In genomic region chr12:115259968-115260806, GRCh38 we compare ENCODE assay signal across 17 cellular contexts.
DNase-seq lines count a peak whose midpoint lies in the region; ATAC-seq, FAIRE-seq and TF ChIP-seq lines count a peak whose summit lies in the region.
"Had no signal": no experiment of that assay in that cellular context is flagged by ENCODE, and none has a peak within 500 bp of the region (broad histone marks: within the 10 kb centered on the region; RNA-seq: fewer than 3 reads in every experiment).

No MANE protein-coding gene starts in this region.

- H3K27me3 ChIP-seq in mesendoderm (ENCODE audit: insufficient read depth, low read length, poor library complexity): no peaks in the 10 kb centered on the region

- H3K56ac ChIP-seq in mesendoderm (ENCODE audit: low read length): no peak overlapping the region

- no peak overlapping the region for H2AK5ac ChIP-seq in mesendoderm (ENCODE audit: low read length)

- no peak for ATAC-seq in GM21515 (IDR thresholded peaks at IDR 0.05; ENCODE audit: unreplicated experiment)

- no peak for FAIRE-seq in GM19239 (lab: Jason Lieb, UNC)
- FAIRE-seq: H1, RCC 7860 had no signal

- no peak overlapping the region for H2BK120ac ChIP-seq in mesendoderm (ENCODE audit: low read depth, low read length)

- H2BK15ac ChIP-seq in mesendoderm (replicated peaks; ENCODE audit: low read depth): no peak overlapping the region

- TF ChIP-seq CTCF in LNCaP clone FGC (IDR thresholded peaks at IDR 0.05; ENCODE audit: control insufficient read depth, extremely low read depth, insufficient read depth): no peak

- no peaks in the 10 kb centered on the region for H3K79me1 ChIP-seq in mesendoderm (ENCODE audit: low read length)

- H3K4ac ChIP-seq in mesendoderm (ENCODE audit: low read depth, low read length): no peak overlapping the region

- H3K79me2 ChIP-seq in mesendoderm (ENCODE audit: control insufficient read depth, insufficient read depth, low read length): no peaks in the 10 kb centered on the region

- no peak overlapping the region for H3K27ac ChIP-seq in mesendoderm (ENCODE audit: low read depth, low read length)

- WGBS in mesendoderm (ENCODE audit: extremely low coverage, insufficient coverage, low lambda C conversion rate): no CpG with 5 or more reads among the region's 4 CpGs

- no peak overlapping the region for H3K23ac ChIP-seq in mesendoderm (ENCODE audit: low read length)

- H2BK5ac ChIP-seq in mesendoderm (ENCODE audit: low read length): no peak overlapping the region

- no peak overlapping the region for H3K4me2 ChIP-seq in mesendoderm (ENCODE audit: low read length)

- no peaks in the 10 kb centered on the region for H3K36me3 ChIP-seq in mesendoderm (ENCODE audit: control insufficient read depth, insufficient read depth, low read length)

- H4K8ac ChIP-seq in mesendoderm (ENCODE audit: low read depth, low read length): no peak overlapping the region

- peaks cover 13% of the 10 kb centered on the region for H3K4me1 ChIP-seq in mesendoderm (ENCODE audit: control insufficient read depth, low read depth, low read length)

- no peak overlapping the region for H3K9ac ChIP-seq in mesendoderm (ENCODE audit: low read length)

- H3K4me3 ChIP-seq in LNCaP clone FGC (ENCODE audit: low read depth, low read length) (no peak overlapping the region), mesendoderm (ENCODE audit: low read length) (no peak overlapping the region)

- DNase-seq in LNCaP clone FGC (ENCODE audit: low read depth) (peak; percentile 36), NCI-H187 (lab: John Stamatoyannopoulos, UW) (peak; percentile 37 to 65), NCI-H748 (lab: John Stamatoyannopoulos, UW; ENCODE audit: unreplicated experiment) (peak; percentile 92), mesendoderm (no peak), GM19239 (ENCODE audit: insufficient read length, low spot score) (no peak), HuH-7.5 (ENCODE audit: low spot score) (no peak)
- DNase-seq in stimulated activated naive CD4-positive, alpha-beta T cell (lab: John Stamatoyannopoulos, UW): no peak
- DNase-seq: ACHN; CD4-positive, alpha-beta T cell; HFFc6; NCI-H1694; NCI-H345; SIG-M5; T-helper 2 cell had no signal

- peak overlapping the region; percentile 23 for H3K18ac ChIP-seq in mesendoderm (ENCODE audit: low read length)

- H4K5ac ChIP-seq in mesendoderm (ENCODE audit: low read length): no peak overlapping the region

Comparison
In these comparisons a context has a peak if more than half of its experiments do, and no peak if none do; other contexts are left out.
1. DNase-seq: peak in LNCaP clone FGC (single experiment), NCI-H187 (2 of 2) and NCI-H748 (single experiment); none in mesendoderm (single experiment), GM19239 (single experiment), stimulated activated naive CD4-positive, alpha-beta T cell (0 of 6) and HuH-7.5 (single experiment).